In genomic region chr4:22498866-22499265, GRCh38 we compare ENCODE assay signal across 1 cellular context.
TF ChIP-seq lines count a peak whose summit lies in the region.

No MANE protein-coding gene starts in this region.

TF ChIP-seq in GM12878, 131 proteins besides CTCF, POLR2A, EP300 and RAD21:
- TF ChIP-seq, protein P1, sequence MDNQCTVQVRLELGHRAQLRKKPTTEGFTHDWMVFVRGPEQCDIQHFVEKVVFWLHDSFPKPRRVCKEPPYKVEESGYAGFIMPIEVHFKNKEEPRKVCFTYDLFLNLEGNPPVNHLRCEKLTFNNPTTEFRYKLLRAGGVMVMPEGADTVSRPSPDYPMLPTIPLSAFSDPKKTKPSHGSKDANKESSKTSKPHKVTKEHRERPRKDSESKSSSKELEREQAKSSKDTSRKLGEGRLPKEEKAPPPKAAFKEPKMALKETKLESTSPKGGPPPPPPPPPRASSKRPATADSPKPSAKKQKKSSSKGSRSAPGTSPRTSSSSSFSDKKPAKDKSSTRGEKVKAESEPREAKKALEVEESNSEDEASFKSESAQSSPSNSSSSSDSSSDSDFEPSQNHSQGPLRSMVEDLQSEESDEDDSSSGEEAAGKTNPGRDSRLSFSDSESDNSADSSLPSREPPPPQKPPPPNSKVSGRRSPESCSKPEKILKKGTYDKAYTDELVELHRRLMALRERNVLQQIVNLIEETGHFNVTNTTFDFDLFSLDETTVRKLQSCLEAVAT (IDR thresholded peaks at IDR 0.05): peak; percentile 67; the same call in 1 of the 2 replicates
- no peak for TF ChIP-seq SIX5 (IDR thresholded peaks at IDR 0.05; ENCODE audit: low read depth, low read length, severe bottlenecking)
